In genomic region chr14:100193417-100194357, GRCh38 we compare ENCODE assay signal across 8 cellular contexts. TPM values are rescaled to one million over a fixed set of nuclear protein-coding genes. Genes with fewer than 3 reads are reported as not detected.
DNase-seq lines count a peak whose midpoint lies in the region; ATAC-seq, FAIRE-seq and TF ChIP-seq lines count a peak whose summit lies in the region.

No MANE protein-coding gene starts in this region.

- TF ChIP-seq CTCF in OCI-LY1 (IDR thresholded peaks at IDR 0.05; ENCODE audit: low read length) (no peak), dorsolateral prefrontal cortex (IDR thresholded peaks at IDR 0.05 in 54 of 56, conservative IDR thresholded peaks at IDR 0.05 in 2 of 56; ENCODE audit: low read depth in 1 of 56, partially characterized antibody in 56 of 56) (peak in 9 of 56 donors; percentile 6 to 47 (median 22)), nephron (IDR thresholded peaks at IDR 0.05; ENCODE audit: unreplicated experiment in 3 of 3) (no peak), lower leg skin (IDR thresholded peaks at IDR 0.05) (no peak)

- H3K9ac ChIP-seq in OCI-LY1 (ENCODE audit: low read length): peak overlapping the region; percentile 69

- DNase-seq in GM12891 (ENCODE audit: insufficient read length, low spot score): peak; percentile 44
- DNase-seq in dorsolateral prefrontal cortex: peak; percentile 6 to 73 (median 60)
- no peak for DNase-seq in NCI-H128 (lab: John Stamatoyannopoulos, UW; ENCODE audit: unreplicated experiment)
- DNase-seq in HEK293T (ENCODE audit: extremely low spot score): no peak
- DNase-seq in lower leg skin (ENCODE audit: low spot score in 2 of 2): no peak

- peak overlapping the region; percentile 62 for H3K27ac ChIP-seq in OCI-LY1 (ENCODE audit: low read depth, low read length, poor library complexity, severe bottlenecking)
- H3K27ac ChIP-seq in dorsolateral prefrontal cortex: peak overlapping the region; percentile 26 to 99 (median 92)

- CTCF ChIA-PET in HEK293T (lab: Yijun Ruan, JAX): interaction anchor here (0.6 to 1.6 kb wide), 17 partner anchors 8 to 1567 kb away, joined by 3 to 10 read pairs (median 3); no protein-coding TSS in a partner anchor

- no peak for FAIRE-seq in GM12891 (lab: Jason Lieb, UNC)

- peak overlapping the region; percentile 94 for H2AFZ ChIP-seq in OCI-LY1 (ENCODE audit: low read length)

- no peaks in the 10 kb centered on the region for H3K79me2 ChIP-seq in OCI-LY1 (ENCODE audit: insufficient read depth, low read length)

- H3K27ac Mint-ChIP-seq in nephron: peak overlapping the region; percentile 67 to 82 (median 74)

- H4K20me1 ChIP-seq in OCI-LY1 (ENCODE audit: insufficient read depth, low read length): no peaks in the 10 kb centered on the region

- H3K9me3 ChIP-seq in OCI-LY1 (ENCODE audit: low read length): no peaks in the 10 kb centered on the region

- POLR2A ChIA-PET in HEK293T (lab: Yijun Ruan, JAX): interaction anchor here (0.6 to 2.4 kb wide), 16 partner anchors 10 to 223 kb away, joined by 3 to 19 read pairs (median 4); no protein-coding TSS in a partner anchor

- ATAC-seq in GM21576 (IDR thresholded peaks at IDR 0.05; ENCODE audit: unreplicated experiment): no peak

- peak overlapping the region; percentile 49 for H3K4me3 ChIP-seq in OCI-LY1 (ENCODE audit: low read depth, low read length, poor library complexity, severe bottlenecking)
- H3K4me3 ChIP-seq in dorsolateral prefrontal cortex: peak overlapping the region; percentile 33 to 77 (median 64)
- no peak overlapping the region for H3K4me3 ChIP-seq in lower leg skin (ENCODE audit: low read depth, poor library complexity, severe bottlenecking)

- peak overlapping the region; percentile 77 to 82 (median 80) for H3K4me3 Mint-ChIP-seq in nephron

- H3K4me2 ChIP-seq in OCI-LY1 (ENCODE audit: low read length): peak overlapping the region; percentile 72

- peaks cover 16% of the 10 kb centered on the region for H3K4me1 ChIP-seq in OCI-LY1 (ENCODE audit: insufficient read depth, low read length, severe bottlenecking)

- intact Hi-C loops in dorsolateral prefrontal cortex (cut with DNase I) (loop anchor here (2.0 to 5.0 kb wide), 6 partner anchors 21 to 211 kb away; partner anchors contain the start of gene YY1 (in 1 of the 2)), lower leg skin (cut with DNase I; ENCODE audit: low total_unique reads) (loop anchor here (10.0 kb wide), 1 partner anchor 209 kb away; no protein-coding TSS in a partner anchor)

- H3K27me3 Mint-ChIP-seq in nephron (ENCODE audit: low read depth): no peaks in the 10 kb centered on the region

- H3K36me3 ChIP-seq in OCI-LY1 (ENCODE audit: insufficient read depth, low read length): no peaks in the 10 kb centered on the region; the same call in 1 of the 2 replicates

- peaks cover 11% of the 10 kb centered on the region for H3K4me1 Mint-ChIP-seq in nephron

- no peaks in the 10 kb centered on the region for H3K9me3 Mint-ChIP-seq in nephron

- WGBS in lower leg skin, 2 donors: 50% methylated on average over 12 of the region's 12 CpGs

- no peaks in the 10 kb centered on the region for H3K36me3 Mint-ChIP-seq in nephron (ENCODE audit: low read depth)

- H3K9me2 ChIP-seq in OCI-LY1 (ENCODE audit: low read depth, low read length): no peaks in the 10 kb centered on the region

- H3F3A ChIP-seq in OCI-LY1 (ENCODE audit: insufficient read depth, low read length): no peaks in the 10 kb centered on the region

- H3K27me3 ChIP-seq in OCI-LY1 (ENCODE audit: insufficient read depth, low read length) (no peaks in the 10 kb centered on the region), dorsolateral prefrontal cortex (no peaks in the 10 kb centered on the region)

- no peak for TF ChIP-seq POLR2A in GM12891 (IDR thresholded peaks at IDR 0.05; ENCODE audit: low read depth, low read length)
- no peak for TF ChIP-seq POLR2A in lower leg skin (IDR thresholded peaks at IDR 0.05)

TF ChIP-seq in GM12891, 5 proteins besides CTCF, POLR2A, EP300 and RAD21:
- TF ChIP-seq PAX5 (IDR thresholded peaks at IDR 0.05; ENCODE audit: insufficient read depth, low read length, severe bottlenecking): no peak
- TF ChIP-seq POU2F2 (IDR thresholded peaks at IDR 0.05; ENCODE audit: low read depth, low read length): no peak
- no peak for TF ChIP-seq POLR2AphosphoS5 (IDR thresholded peaks at IDR 0.05; ENCODE audit: low read depth, low read length)
- TF ChIP-seq TAF1 (IDR thresholded peaks at IDR 0.05; ENCODE audit: low read depth, low read length): no peak
- TF ChIP-seq SPI1 (IDR thresholded peaks at IDR 0.05; ENCODE audit: low read depth, low read length): no peak

TF ChIP-seq in HEK293T, 16 proteins besides CTCF, POLR2A, EP300 and RAD21:
- TF ChIP-seq L3MBTL2 (conservative IDR thresholded peaks at IDR 0.05) (no peak), ZNF384 (IDR thresholded peaks at IDR 0.05) (no peak), ARNT (IDR thresholded peaks at IDR 0.05) (no peak)

RNA-seq across cellular contexts. Expression of gene DEGS2, which starts 34.2 kb away (rescaled TPM):
- 0.99 TPM for polyA plus RNA-seq in GM12891 (2012; ENCODE audit: low read depth, missing spikeins)
- 10 to 100 TPM in 32 of 120 experiments, 1 to 10 TPM in 88; 2.3 to 20.6 (median 7.7) TPM for total RNA-seq in dorsolateral prefrontal cortex
- total RNA-seq in lower leg skin: 100 to 1,000 TPM; 136 to 185 (median 164) TPM

RNA-seq across cellular contexts. Expression of gene YY1, which starts 45.3 kb away (rescaled TPM):
- 36.2 TPM for polyA plus RNA-seq in GM12891 (2012; ENCODE audit: low read depth, missing spikeins)
- 10 to 100 TPM; 40.9 to 68.9 (median 52.3) TPM for total RNA-seq in dorsolateral prefrontal cortex
- total RNA-seq in lower leg skin: 10 to 100 TPM; 46.7 to 61.5 (median 52.4) TPM

Comparison
In these comparisons a context has a peak if more than half of its experiments do, and no peak if none do; other contexts are left out.
1. DNase-seq: peak in GM12891 (single experiment) and dorsolateral prefrontal cortex (10 of 10); none in NCI-H128 (single experiment), HEK293T (single experiment) and lower leg skin (0 of 2).
2. RNA of gene DEGS2, which starts 34.2 kb away (total RNA-seq): 136 to 185 TPM in lower leg skin; 2.3 to 20.6 TPM in dorsolateral prefrontal cortex; every median in the first group is over 4 times any median in the second.